13 cellular contexts compared by ENCODE assay signal in the genomic region with DNA sequence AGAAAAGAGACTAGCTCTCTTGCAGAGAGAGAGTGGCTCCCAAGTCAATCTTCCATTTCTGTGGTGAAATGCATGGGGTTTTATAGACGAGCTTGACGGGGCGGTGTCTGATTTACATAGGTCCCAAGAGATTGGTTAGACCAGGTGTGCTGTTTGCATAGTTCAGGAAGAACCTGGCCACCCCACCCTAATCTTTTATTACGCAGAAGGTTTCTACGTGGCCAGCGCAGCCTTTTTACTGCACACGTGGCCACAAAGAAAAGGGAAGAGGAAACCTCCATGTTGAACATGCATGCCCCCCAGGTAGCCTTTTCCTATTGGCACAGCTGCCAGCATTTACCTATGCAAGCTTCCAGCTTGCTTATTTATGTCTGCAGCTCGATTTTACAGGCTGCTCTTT.
"Had no signal": no experiment of that assay in that cellular context is flagged by ENCODE, and none has a peak within 500 bp of the region (broad histone marks: within the 10 kb centered on the region; RNA-seq: fewer than 3 reads in every experiment).

No MANE protein-coding gene starts in this region.

- H3K9me3 ChIP-seq: ascending aorta, esophagus muscularis mucosa had no signal

- H3K27ac ChIP-seq: ascending aorta, esophagus muscularis mucosa, left lung had no signal

- H3K27me3 ChIP-seq: ascending aorta, left lung had no signal

- DNase-seq: activated CD4-positive, alpha-beta T cell treated with anti-CD3 and anti-CD28 coated beads for 1 hour; activated CD4-positive, alpha-beta T cell treated with anti-CD3 and anti-CD28 coated beads, Interleukin-2, amount 50 U/mL, for 48 hours; activated gamma-delta T cell; activated T-cell treated with anti-CD3 and anti-CD28 coated beads, Interleukin-2, amount 50 U/mL, for 4 hours; hypothalamus; left lung; nephron progenitor cell; stimulated activated CD4-positive, alpha-beta T cell treated with anti-CD3 and anti-CD28 coated beads, Interleukin-12 subunit alpha, Interleukin-12 subunit beta, amount 100 ng/mL, for 4 hours; stimulated activated naive CD4-positive, alpha-beta T cell; substantia nigra had no signal

- ATAC-seq: activated T-cell treated with anti-CD3 and anti-CD28 coated beads, Interleukin-2, amount 50 U/mL, for 4 hours; left lung had no signal

- H3K36me3 ChIP-seq: ascending aorta, esophagus muscularis mucosa, left lung had no signal

- H3K4me1 ChIP-seq: ascending aorta, esophagus muscularis mucosa, left lung had no signal

- FAIRE-seq: islet of Langerhans had no signal

- H3K4me3 ChIP-seq: ascending aorta, esophagus muscularis mucosa, left lung had no signal
